In the genomic region with DNA sequence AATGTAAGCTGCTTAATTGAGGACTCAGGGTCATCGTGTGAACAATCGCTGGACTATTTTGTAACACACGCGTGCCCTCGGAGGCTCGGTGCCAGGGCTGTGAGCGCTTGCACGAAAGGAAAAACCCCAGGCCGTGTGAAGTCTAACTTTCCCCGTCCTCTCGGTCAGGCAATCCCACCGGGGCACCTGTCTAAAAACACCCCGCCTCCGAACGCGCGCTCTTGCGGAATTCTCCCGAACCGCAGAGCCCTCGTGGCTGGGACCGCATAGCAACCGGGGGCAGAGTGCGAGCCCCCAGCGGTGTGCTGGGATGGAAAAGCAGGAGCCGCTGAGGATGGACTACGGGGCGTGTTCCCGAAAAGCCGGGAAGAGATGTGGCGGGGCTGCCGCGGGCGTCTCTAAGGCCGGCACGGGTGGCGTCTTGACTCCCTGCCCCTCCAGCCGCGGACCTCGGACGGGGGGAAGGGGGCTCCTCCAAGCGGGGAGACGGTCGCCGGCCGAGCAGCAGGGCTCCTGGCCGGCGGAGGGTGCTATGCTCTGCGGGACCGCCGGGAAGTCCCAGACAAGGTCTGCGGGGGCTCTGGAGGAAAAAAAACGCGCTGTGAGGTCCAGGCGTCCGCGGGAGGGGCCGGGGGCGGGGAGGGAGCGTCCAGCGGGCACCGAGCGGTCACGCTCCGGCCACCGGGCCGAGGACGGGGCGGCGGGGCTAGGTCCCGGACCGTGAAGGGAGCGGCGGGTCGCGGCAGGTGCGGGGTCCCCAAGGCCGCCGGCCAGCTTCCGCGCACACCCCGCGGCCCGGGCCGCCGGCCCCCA, we compare ENCODE assay signal across 8 cellular contexts. TPM values are rescaled to one million over a fixed set of nuclear protein-coding genes. Genes with fewer than 3 reads are reported as not detected.
DNase-seq lines count a peak whose midpoint lies in the region; ATAC-seq, FAIRE-seq and TF ChIP-seq lines count a peak whose summit lies in the region.

No MANE protein-coding gene starts in this region.

- H3K79me2 ChIP-seq in PC-3 (ENCODE audit: low read length) = peaks cover 62% of the 10 kb centered on the region

- peaks cover 2% of the 10 kb centered on the region for H3K9me3 Mint-ChIP-seq in activated T-helper 2 cell treated with anti-CD3 and anti-CD28 coated beads, Interferon-gamma antibody, Interleukin-2, Interleukin-4, amounts not matched to agents 10 μg/mL and 5 μg/mL and 100 μg/mL, durations not matched to agents 14 hours and 24 hours and 36 hours

- CTCF ChIA-PET in A549 (lab: Yijun Ruan, JAX) = interaction anchor here (0.9 to 1.1 kb wide), 4 partner anchors 45 to 111 kb away, joined by 3 read pairs; no protein-coding TSS in a partner anchor
- CTCF ChIA-PET in PC-3 (lab: Charles Lee) = interaction anchor here (0.5 to 0.7 kb wide), 2 partner anchors 89 to 722 kb away, joined by 3 to 4 read pairs; no protein-coding TSS in a partner anchor

- H3K4me1 ChIP-seq in A549 (peaks cover 9% of the 10 kb centered on the region; the same call in 2 of the 3 replicates), PC-3 (ENCODE audit: insufficient read depth, low read length) (peaks cover 33% of the 10 kb centered on the region), neuron (ENCODE audit: insufficient read depth, low read length) (peaks cover 12% of the 10 kb centered on the region), tibial nerve (peaks cover 0 to 24% (median 12%) of the 10 kb centered on the region in 4 donors)

- FAIRE-seq in A549 (lab: Jason Lieb, UNC) (no peak), GM12891 (lab: Jason Lieb, UNC) (peak; percentile 72)

- H3K27me3 ChIP-seq in PC-3 (ENCODE audit: low read length) (no peaks in the 10 kb centered on the region), neuron (ENCODE audit: insufficient read depth, low read length) (no peaks in the 10 kb centered on the region), tibial nerve (no peaks in the 10 kb centered on the region)

- H3K9ac ChIP-seq in PC-3 (ENCODE audit: low read length) = peak overlapping the region; percentile 94

- H3K4me3 ChIP-seq in A549 = peak overlapping the region; percentile 93
- peak overlapping the region; percentile 71 for H3K4me3 ChIP-seq in PC-3 (ENCODE audit: low read length)
- H3K4me3 ChIP-seq in fibroblast of the aortic adventitia (ENCODE audit: low read depth, low read length) = peak overlapping the region; percentile 76
- H3K4me3 ChIP-seq in neuron (ENCODE audit: low read length) = peak overlapping the region; percentile 72
- peak overlapping the region; percentile 78 to 94 (median 88) for H3K4me3 ChIP-seq in tibial nerve

- H2AFZ ChIP-seq in PC-3 (ENCODE audit: low read length) (peak overlapping the region; percentile 10; the same call in 1 of the 2 replicates), neuron (ENCODE audit: low read depth, low read length) (peak overlapping the region; percentile 69)

- no peak for TF ChIP-seq POLR2A in A549 (IDR thresholded peaks at IDR 0.05; ENCODE audit: low read length)
- peak; percentile 22; the same call in 1 of the 2 replicates for TF ChIP-seq POLR2A in GM12891 (IDR thresholded peaks at IDR 0.05; ENCODE audit: low read depth, low read length)
- no peak for TF ChIP-seq POLR2A in tibial nerve (IDR thresholded peaks at IDR 0.05)

- peaks cover 16% of the 10 kb centered on the region for H3K27me3 Mint-ChIP-seq in activated T-helper 2 cell treated with anti-CD3 and anti-CD28 coated beads, Interferon-gamma antibody, Interleukin-2, Interleukin-4, amounts not matched to agents 10 μg/mL and 5 μg/mL and 100 μg/mL, durations not matched to agents 14 hours and 24 hours and 36 hours (ENCODE audit: low read depth)

- H3K4me2 ChIP-seq in A549 = peak overlapping the region; percentile 74
- peak overlapping the region; percentile 79 for H3K4me2 ChIP-seq in PC-3 (ENCODE audit: low read length)

- WGBS in A549 (ENCODE audit: missing lambda C conversion rate) = 0% methylated on average over 17 of the region's 86 CpGs
- 0 to 1% methylated on average over 39 to 51 of the region's 86 CpGs for WGBS in tibial nerve, 2 donors

- POLR2A ChIA-PET in A549 (lab: Yijun Ruan, JAX) (no interaction called here), PC-3 (lab: Charles Lee; ENCODE audit: unreplicated experiment) (interaction anchor here (0.7 to 0.8 kb wide), 2 partner anchors 39 to 48 kb away, joined by 3 read pairs; no protein-coding TSS in a partner anchor)

- H3K27ac ChIP-seq in A549 = peak overlapping the region; percentile 97 to 98
- peak overlapping the region; percentile 80 for H3K27ac ChIP-seq in PC-3 (ENCODE audit: low read length)
- peak overlapping the region; percentile 93 to 98 (median 97) for H3K27ac ChIP-seq in tibial nerve

- peaks cover 28% of the 10 kb centered on the region for H3K4me1 Mint-ChIP-seq in activated T-helper 2 cell treated with anti-CD3 and anti-CD28 coated beads, Interferon-gamma antibody, Interleukin-2, Interleukin-4, amounts not matched to agents 10 μg/mL and 5 μg/mL and 100 μg/mL, durations not matched to agents 14 hours and 24 hours and 36 hours (ENCODE audit: low read depth)

- no TSS peak for BruUV-seq in PC-3 (replicated peaks; lab: Mats Ljungman, UMichigan)

- no peak for TF ChIP-seq RAD21 in A549 (conservative IDR thresholded peaks at IDR 0.05 in 1 of 2, IDR thresholded peaks at IDR 0.05 in 1 of 2)

- intact Hi-C loops in PC-3 (cut with micrococcal nuclease) = no loop called here
- intact Hi-C loops in activated T-helper 2 cell treated with anti-CD3 and anti-CD28 coated beads, Interferon-gamma antibody, Interleukin-2, Interleukin-4, amounts not matched to agents 10 μg/mL and 5 μg/mL and 100 μg/mL, durations not matched to agents 14 hours and 24 hours and 36 hours (cut with micrococcal nuclease) = loop anchor here (10.0 kb wide), 1 partner anchor 396 kb away; a partner anchor contains a TSS

- ATAC-seq in A549 = peak; percentile 59 to 68
- ATAC-seq in HG02981 (IDR thresholded peaks at IDR 0.05; ENCODE audit: unreplicated experiment) = peak; percentile 23
- peak; percentile 12 for ATAC-seq in PC-3

- no peaks in the 10 kb centered on the region for H3F3A ChIP-seq in PC-3 (ENCODE audit: low read length, unreplicated experiment)

- TF ChIP-seq CTCF in A549 (IDR thresholded peaks at IDR 0.05) = peak; percentile 8; the same call in 1 of the 3 replicates
- TF ChIP-seq CTCF in PC-3 (conservative IDR thresholded peaks at IDR 0.05; ENCODE audit: low read depth, low read length) = no peak
- peak; percentile 33 for TF ChIP-seq CTCF in fibroblast of the aortic adventitia (IDR thresholded peaks at IDR 0.05; ENCODE audit: insufficient read depth, low read length)
- TF ChIP-seq CTCF in tibial nerve (IDR thresholded peaks at IDR 0.05) = peak in 4 of 5 experiments; percentile 16 to 48 (median 21)

- H3K27ac Mint-ChIP-seq in activated T-helper 2 cell treated with anti-CD3 and anti-CD28 coated beads, Interferon-gamma antibody, Interleukin-2, Interleukin-4, amounts not matched to agents 10 μg/mL and 5 μg/mL and 100 μg/mL, durations not matched to agents 14 hours and 24 hours and 36 hours = peak overlapping the region; percentile 81

- DNase-seq in A549 (ENCODE audit: low read depth in 1 of 2, low spot score in 1 of 2) = peak; percentile 6 to 40
- no peak for DNase-seq in GM12891 (ENCODE audit: insufficient read length, low spot score)
- DNase-seq in PC-3 = peak; percentile 49
- peak; percentile 39 for DNase-seq in activated T-helper 2 cell treated with anti-CD3 and anti-CD28 coated beads, Interferon-gamma antibody, Interleukin-2, Interleukin-4, amounts not matched to agents 10 μg/mL and 5 μg/mL and 100 μg/mL, durations not matched to agents 14 hours and 24 hours and 36 hours (ENCODE audit: low spot score)
- DNase-seq in fibroblast of the aortic adventitia (ENCODE audit: low read depth) = peak; percentile 63
- DNase-seq in tibial nerve (ENCODE audit: low spot score in 2 of 2) = peak in 1 of 2 donors; percentile 33

- H4K20me1 ChIP-seq in PC-3 (ENCODE audit: low read length) = no peaks in the 10 kb centered on the region

- peak overlapping the region; percentile 84 for H3K4me3 Mint-ChIP-seq in activated T-helper 2 cell treated with anti-CD3 and anti-CD28 coated beads, Interferon-gamma antibody, Interleukin-2, Interleukin-4, amounts not matched to agents 10 μg/mL and 5 μg/mL and 100 μg/mL, durations not matched to agents 14 hours and 24 hours and 36 hours (ENCODE audit: low read depth)

- peaks cover 38% of the 10 kb centered on the region for H3K36me3 Mint-ChIP-seq in activated T-helper 2 cell treated with anti-CD3 and anti-CD28 coated beads, Interferon-gamma antibody, Interleukin-2, Interleukin-4, amounts not matched to agents 10 μg/mL and 5 μg/mL and 100 μg/mL, durations not matched to agents 14 hours and 24 hours and 36 hours (ENCODE audit: low read depth)

- no peaks in the 10 kb centered on the region; the same call in 1 of the 2 replicates for H3K36me3 ChIP-seq in PC-3 (ENCODE audit: low read depth, low read length)
- peaks cover 11% of the 10 kb centered on the region for H3K36me3 ChIP-seq in neuron (ENCODE audit: insufficient read depth, low read length)
- no peaks in the 10 kb centered on the region for H3K36me3 ChIP-seq in tibial nerve

- no peaks in the 10 kb centered on the region for H3K9me2 ChIP-seq in PC-3 (replicated peaks; ENCODE audit: low read length)

- H3K9me3 ChIP-seq in A549 = no peaks in the 10 kb centered on the region
- H3K9me3 ChIP-seq in PC-3 (ENCODE audit: low read length) = no peaks in the 10 kb centered on the region
- H3K9me3 ChIP-seq in neuron (ENCODE audit: low read length) = no peaks in the 10 kb centered on the region
- no peaks in the 10 kb centered on the region for H3K9me3 ChIP-seq in tibial nerve

- TF ChIP-seq EP300 in A549 (IDR thresholded peaks at IDR 0.05) (no peak), tibial nerve (IDR thresholded peaks at IDR 0.05) (peak in 1 of 2 donors; percentile 35)

RNA-seq across cellular contexts. Expression of a gene that starts 0.9 kb away (rescaled TPM):
- polyA plus RNA-seq in A549 (2011; rRNA removed) = 12.4 and 13.1 TPM in 2 replicates
- 2.9 and 3.1 TPM in 2 replicates for polyA plus RNA-seq in A549 (2012; cell fraction: cytosol; rRNA removed)
- 1.7 and 2.3 TPM in 2 replicates for polyA plus RNA-seq in A549 (2012; cell fraction: nucleus; rRNA removed)
- polyA plus RNA-seq in A549 (2017; fragmentation: RNase III; extraction: RNeasy Plus Mini Kit Qiagen cat#74134 plus additional on column Dnase treatment) = 5.4 to 5.7 TPM (median 5.4 TPM) in 3 replicates
- 24.2 and 30.9 TPM in 2 replicates for polyA minus RNA-seq in A549 (2011; rRNA and poly(A)+ RNA removed)
- polyA plus RNA-seq in GM12891 (2012; ENCODE audit: low read depth, missing spikeins) = 6.1 TPM
- total RNA-seq in PC-3 (2014; rRNA removed) = 8.1 and 9.2 TPM in 2 replicates
- 24.5 and 25.7 TPM in 2 replicates for total RNA-seq in activated T-helper 2 cell treated with anti-CD3 and anti-CD28 coated beads, Interferon-gamma antibody, Interleukin-2, Interleukin-4, amounts not matched to agents 10 μg/mL and 5 μg/mL and 100 μg/mL, durations not matched to agents 14 hours and 24 hours and 36 hours
- 4.4 and 15.4 TPM in 2 replicates for total RNA-seq in fibroblast of the aortic adventitia (ENCODE audit: low replicate concordance)
- total RNA-seq in tibial nerve = 10 to 100 TPM in 2 of 4 donors, 1 to 10 TPM in 2; 9.4 to 13.8 (median 10.6) TPM

RNA-seq across cellular contexts. Expression of a gene that starts 55.4 kb away (rescaled TPM):
- 13.5 and 17.4 TPM in 2 replicates for polyA plus RNA-seq in A549 (2011; rRNA removed)
- polyA plus RNA-seq in A549 (2012; cell fraction: cytosol; rRNA removed) = 7.4 and 8.4 TPM in 2 replicates
- polyA plus RNA-seq in A549 (2012; cell fraction: nucleus; rRNA removed) = 11.6 and 13.8 TPM in 2 replicates
- 6.9 to 7.1 TPM (median 7.0 TPM) in 3 replicates for polyA plus RNA-seq in A549 (2017; fragmentation: RNase III; extraction: RNeasy Plus Mini Kit Qiagen cat#74134 plus additional on column Dnase treatment)
- polyA minus RNA-seq in A549 (2011; rRNA and poly(A)+ RNA removed) = 39.0 and 49.5 TPM in 2 replicates
- polyA plus RNA-seq in GM12891 (2012; ENCODE audit: low read depth, missing spikeins) = 9.1 TPM
- total RNA-seq in PC-3 (2014; rRNA removed) = 50.4 and 81.4 TPM in 2 replicates
- total RNA-seq in activated T-helper 2 cell treated with anti-CD3 and anti-CD28 coated beads, Interferon-gamma antibody, Interleukin-2, Interleukin-4, amounts not matched to agents 10 μg/mL and 5 μg/mL and 100 μg/mL, durations not matched to agents 14 hours and 24 hours and 36 hours = 8.6 and 11.1 TPM in 2 replicates
- total RNA-seq in fibroblast of the aortic adventitia (ENCODE audit: low replicate concordance) = 14.7 and 20.2 TPM in 2 replicates
- 10 to 100 TPM; 37.5 to 63.9 (median 51.6) TPM for total RNA-seq in tibial nerve

Comparison
In these comparisons a context has a peak if more than half of its experiments do, and no peak if none do; other contexts are left out.
1. ATAC-seq: peak in every context shown above with its lines; median percentile 64 in A549; 23 in HG02981; 12 in PC-3.